In the genomic region with DNA sequence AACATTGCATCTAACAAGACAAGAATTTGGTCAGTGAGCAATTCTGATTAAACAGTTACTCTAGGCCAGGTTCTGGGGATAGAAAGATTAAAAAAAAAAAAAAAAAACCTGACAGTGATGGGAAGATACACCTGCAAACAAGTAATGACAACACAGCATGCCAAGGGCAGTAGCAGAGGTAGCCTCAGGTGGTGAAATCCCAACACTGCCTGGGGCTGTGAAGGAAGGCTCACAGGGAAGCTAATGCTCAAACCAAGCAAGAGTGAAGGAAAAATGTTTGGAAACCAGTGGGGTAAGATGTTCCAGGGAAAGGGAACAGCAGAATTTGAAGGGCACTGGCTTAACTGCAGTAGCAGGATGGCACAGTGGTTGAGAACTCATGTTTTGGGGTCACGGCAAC, we compare ENCODE assay signal across 7 cellular contexts. TPM values are rescaled to one million over a fixed set of nuclear protein-coding genes. Genes with fewer than 3 reads are reported as not detected.
"Had no signal": no experiment of that assay in that cellular context is flagged by ENCODE, and none has a peak within 500 bp of the region (broad histone marks: within the 10 kb centered on the region; RNA-seq: fewer than 3 reads in every experiment).

No MANE protein-coding gene starts in this region.

- DNase-seq: IMR-90, KBM-7, KG1 had no signal

- H3K27ac ChIP-seq: HL-60 had no signal

- H3K4me3 ChIP-seq: K562 had no signal

RNA-seq across cellular contexts. Expression of a gene that starts 8.9 kb away (rescaled TPM):
- polyA plus RNA-seq: HepG2, IgD-negative memory B cell, IMR-90, K562 had no signal

RNA-seq across cellular contexts. Expression of a gene that starts 23.2 kb away (rescaled TPM):
- polyA plus RNA-seq: HepG2, IgD-negative memory B cell, IMR-90, K562 had no signal
